21 cellular contexts compared by ENCODE assay signal in the genomic region with DNA sequence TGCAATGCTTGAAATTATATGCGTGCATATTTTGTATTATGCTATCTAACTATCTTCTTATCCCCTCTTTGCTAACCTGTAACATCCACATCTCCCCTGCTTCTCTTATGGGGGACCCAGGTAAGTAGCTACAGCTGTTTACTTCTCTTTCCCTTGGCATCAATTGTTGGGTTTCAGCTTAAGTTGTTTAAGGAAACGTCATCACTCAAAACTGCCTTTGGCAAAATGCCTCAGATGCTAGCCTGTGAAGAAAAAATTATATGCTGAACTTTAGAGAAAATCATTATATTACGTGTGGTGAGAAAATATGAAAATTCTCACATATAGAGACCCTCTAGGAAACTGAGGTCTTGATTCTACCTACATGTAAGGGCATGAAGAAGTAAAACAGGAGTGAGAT.
DNase-seq lines count a peak whose midpoint lies in the region; ATAC-seq and TF ChIP-seq lines count a peak whose summit lies in the region.
"Had no signal": no experiment of that assay in that cellular context is flagged by ENCODE, and none has a peak within 500 bp of the region (broad histone marks: within the 10 kb centered on the region; RNA-seq: fewer than 3 reads in every experiment).

No MANE protein-coding gene starts in this region.

- no peaks in the 10 kb centered on the region for H3F3A ChIP-seq in neural progenitor cell (ENCODE audit: low read depth)

- no peak overlapping the region for H3K4me2 ChIP-seq in neural progenitor cell

- H3K27me3 ChIP-seq in AG04450 (ENCODE audit: control insufficient read depth, insufficient read depth, low read length) (no peaks in the 10 kb centered on the region), adipocyte (replicated peaks; ENCODE audit: control insufficient read depth, insufficient read depth, low read length) (no peaks in the 10 kb centered on the region), neural progenitor cell (no peaks in the 10 kb centered on the region)

- H3K4me3 Mint-ChIP-seq in neural progenitor cell = no peak overlapping the region

- no peaks in the 10 kb centered on the region for H3K4me1 Mint-ChIP-seq in neural progenitor cell

- POLR2A ChIA-PET in AG04450 (lab: Yijun Ruan, JAX) = no interaction called here

- H3K4me3 ChIP-seq in AG04450 (ENCODE audit: low read depth, low read length) (no peak overlapping the region), adipocyte (ENCODE audit: low read length) (no peak overlapping the region), neural progenitor cell (no peak overlapping the region)

- H3K27ac ChIP-seq in AG04450 (ENCODE audit: low read depth, low read length) (no peak overlapping the region), neural progenitor cell (no peak overlapping the region)

- H3K36me3 ChIP-seq in adipocyte (ENCODE audit: control insufficient read depth, insufficient read depth, low read length, severe bottlenecking) = no peaks in the 10 kb centered on the region
- H3K36me3 ChIP-seq in neural progenitor cell = no peaks in the 10 kb centered on the region

- no peak for TF ChIP-seq CTCF in AG04450 (IDR thresholded peaks at IDR 0.05; ENCODE audit: low read depth, low read length)
- TF ChIP-seq CTCF in neural progenitor cell (IDR thresholded peaks at IDR 0.05) = no peak
- no peak for TF ChIP-seq CTCF in GM10266 (IDR thresholded peaks at IDR 0.05; ENCODE audit: control insufficient read depth, insufficient read depth, low read depth, missing control alignments)

- peak overlapping the region; percentile 68 for H2AFZ ChIP-seq in neural progenitor cell (replicated peaks)

- H3K4me1 ChIP-seq in adipocyte (ENCODE audit: control insufficient read depth, insufficient read depth, low read length) = no peaks in the 10 kb centered on the region
- no peaks in the 10 kb centered on the region for H3K4me1 ChIP-seq in neural progenitor cell

- no peak overlapping the region for H3K27ac Mint-ChIP-seq in neural progenitor cell

- no peaks in the 10 kb centered on the region for H3K36me3 Mint-ChIP-seq in neural progenitor cell

- CTCF ChIA-PET in AG04450 (lab: Charles Lee) = no interaction called here

- no peaks in the 10 kb centered on the region for H3K27me3 Mint-ChIP-seq in neural progenitor cell (ENCODE audit: insufficient read depth, low read depth)

- no peaks in the 10 kb centered on the region for H4K20me1 ChIP-seq in neural progenitor cell (ENCODE audit: low read depth)

- H3K79me2 ChIP-seq in neural progenitor cell (ENCODE audit: low read depth) = no peaks in the 10 kb centered on the region

- ATAC-seq in HG03565 (IDR thresholded peaks at IDR 0.05; ENCODE audit: unreplicated experiment) = no peak
- ATAC-seq: HepG2, Panc1 had no signal

- H3K9ac ChIP-seq in adipocyte (ENCODE audit: low read length) = no peak overlapping the region
- no peak overlapping the region for H3K9ac ChIP-seq in neural progenitor cell

- H3K9me3 Mint-ChIP-seq in neural progenitor cell = no peaks in the 10 kb centered on the region

- no peaks in the 10 kb centered on the region; the same call in 1 of the 2 replicates for H3K9me3 ChIP-seq in AG04450 (ENCODE audit: control insufficient read depth, insufficient read depth, low read length)
- no peaks in the 10 kb centered on the region for H3K9me3 ChIP-seq in adipocyte (ENCODE audit: control insufficient read depth, low read length)
- no peaks in the 10 kb centered on the region for H3K9me3 ChIP-seq in neural progenitor cell (ENCODE audit: low read depth)

- DNase-seq in AG04450 (ENCODE audit: low read depth, low spot score) (peak; percentile 23), adipocyte (ENCODE audit: low read depth) (peak; percentile 35), fibroblast of gingiva (ENCODE audit: low read depth) (peak; percentile 24), neural progenitor cell (ENCODE audit: low spot score) (no peak), NAMALWA (ENCODE audit: low spot score) (no peak), GM10266 (ENCODE audit: extremely low spot score) (no peak)
- DNase-seq in stimulated activated CD8-positive, alpha-beta memory T cell treated with anti-CD3 and anti-CD28 coated beads, Interleukin-4, amount 100 ng/mL, for 48 hours = no peak
- DNase-seq: 8988T, C1 segment of cervical spinal cord, Calu3, DMS79, Kasumi-1, NCI-H1417, NCI-H2029, NCI-H2171 treated with DMSO at 0.1 percent for 48 hours, NCI-H510A, NCI-H82, SHP77 had no signal

Comparison
In these comparisons a context has a peak if more than half of its experiments do, and no peak if none do; other contexts are left out.
1. DNase-seq: peak in AG04450 (single experiment), adipocyte (single experiment) and fibroblast of gingiva (single experiment); none in neural progenitor cell (single experiment), stimulated activated CD8-positive, alpha-beta memory T cell treated with anti-CD3 and anti-CD28 coated beads, Interleukin-4, amount 100 ng/mL, for 48 hours (single experiment), NAMALWA (single experiment) and GM10266 (single experiment).